In genomic region chr1:113871597-113872113, GRCh38 we compare ENCODE assay signal across 8 cellular contexts.
DNase-seq lines count a peak whose midpoint lies in the region; ATAC-seq and TF ChIP-seq lines count a peak whose summit lies in the region.

Gene PTPN22 (minus strand): TSS chr1:113871712.

- no peaks in the 10 kb centered on the region for H3K27me3 Mint-ChIP-seq in memory B cell
- H3K27me3 Mint-ChIP-seq in stimulated activated naive B cell treated with anti-CD40 and anti-IgM and Interleukin-4, amounts not matched to agents 10 μg/mL and 1 μg/mL and 100 μg/mL, for 72 hours = no peaks in the 10 kb centered on the region

- H3K4me3 Mint-ChIP-seq in memory B cell = peak within 1 kb of the TSS; percentile 86
- H3K4me3 Mint-ChIP-seq in stimulated activated naive B cell treated with anti-CD40 and anti-IgM and Interleukin-4, amounts not matched to agents 10 μg/mL and 1 μg/mL and 100 μg/mL, for 72 hours = peak within 1 kb of the TSS; percentile 82 to 83

- peak; percentile 37 for DNase-seq in AG04449 (ENCODE audit: low read depth, low spot score)
- DNase-seq in T1000 (lab: John Stamatoyannopoulos, UW) = peak; percentile 18
- peak; percentile 86 for DNase-seq in astrocyte of the hippocampus (ENCODE audit: low read depth, low spot score)
- DNase-seq in memory B cell (ENCODE audit: low spot score in 2 of 2) = peak; percentile 40 to 75
- DNase-seq in stimulated activated naive B cell treated with anti-CD40 and anti-IgM and Interleukin-4, amounts not matched to agents 10 μg/mL and 1 μg/mL and 100 μg/mL, for 72 hours = peak; percentile 64
- no peak for DNase-seq in D341Med (ENCODE audit: low spot score)

- CTCF ChIA-PET in AG04449 (lab: Yijun Ruan, JAX) = no interaction called here

- H3K27ac Mint-ChIP-seq in memory B cell = peak within 1 kb of the TSS; percentile 96
- H3K27ac Mint-ChIP-seq in stimulated activated naive B cell treated with anti-CD40 and anti-IgM and Interleukin-4, amounts not matched to agents 10 μg/mL and 1 μg/mL and 100 μg/mL, for 72 hours = peak within 1 kb of the TSS; percentile 94

- peaks cover 4% of the 10 kb centered on the region for H3K36me3 Mint-ChIP-seq in memory B cell
- peaks cover 2 to 6% of the 10 kb centered on the region in 2 donors for H3K36me3 Mint-ChIP-seq in stimulated activated naive B cell treated with anti-CD40 and anti-IgM and Interleukin-4, amounts not matched to agents 10 μg/mL and 1 μg/mL and 100 μg/mL, for 72 hours

- H3K4me3 ChIP-seq in AG04449 (ENCODE audit: low read depth, low read length) = no peak within 1 kb of the TSS

- TF ChIP-seq CTCF in AG04449 (IDR thresholded peaks at IDR 0.05; ENCODE audit: insufficient read depth, low read length, missing control alignments) = no peak

- POLR2A ChIA-PET in AG04449 (lab: Yijun Ruan, JAX) = no interaction called here

- peak; percentile 94 for ATAC-seq in GM19351 (IDR thresholded peaks at IDR 0.05; ENCODE audit: unreplicated experiment)
- peak; percentile 91 for ATAC-seq in HG03439 (IDR thresholded peaks at IDR 0.05; ENCODE audit: unreplicated experiment)
- peak; percentile 99 for ATAC-seq in memory B cell (ENCODE audit: low read depth)
- peak; percentile 97 for ATAC-seq in stimulated activated naive B cell treated with anti-CD40 and anti-IgM and Interleukin-4, amounts not matched to agents 10 μg/mL and 1 μg/mL and 100 μg/mL, for 72 hours (replicated peaks)

- no peaks in the 10 kb centered on the region for H3K9me3 Mint-ChIP-seq in memory B cell
- H3K9me3 Mint-ChIP-seq in stimulated activated naive B cell treated with anti-CD40 and anti-IgM and Interleukin-4, amounts not matched to agents 10 μg/mL and 1 μg/mL and 100 μg/mL, for 72 hours = no peaks in the 10 kb centered on the region

- peaks cover 30% of the 10 kb centered on the region for H3K4me1 Mint-ChIP-seq in memory B cell
- peaks cover 35 to 64% of the 10 kb centered on the region in 2 donors for H3K4me1 Mint-ChIP-seq in stimulated activated naive B cell treated with anti-CD40 and anti-IgM and Interleukin-4, amounts not matched to agents 10 μg/mL and 1 μg/mL and 100 μg/mL, for 72 hours
